Comparison of ENCODE assay signal across 7 cellular contexts in genomic region chr17:1718362-1719165, GRCh38. TPM values are rescaled to one million over a fixed set of nuclear protein-coding genes. Genes with fewer than 3 reads are reported as not detected.
DNase-seq lines count a peak whose midpoint lies in the region; ATAC-seq and TF ChIP-seq lines count a peak whose summit lies in the region.
"Had no signal": no experiment of that assay in that cellular context is flagged by ENCODE, and none has a peak within 500 bp of the region (broad histone marks: within the 10 kb centered on the region; RNA-seq: fewer than 3 reads in every experiment).

No MANE protein-coding gene starts in this region.

- TF ChIP-seq CTCF in left ventricle myocardium inferior (IDR thresholded peaks at IDR 0.05; ENCODE audit: borderline replicate concordance), result no peak

- H3K27ac Mint-ChIP-seq in activated T-cell treated with anti-CD3 and anti-CD28 coated beads, Interleukin-2, amount 50 U/mL, for 24 hours, result peak overlapping the region; percentile 100

- peak overlapping the region; percentile 92 for H3K4me3 Mint-ChIP-seq in activated T-cell treated with anti-CD3 and anti-CD28 coated beads, Interleukin-2, amount 50 U/mL, for 24 hours

- H3K9me3 ChIP-seq in left ventricle myocardium inferior (replicated peaks) (no peaks in the 10 kb centered on the region), thymus (ENCODE audit: control insufficient read depth) (no peaks in the 10 kb centered on the region)

- H3K4me1 ChIP-seq in left ventricle myocardium inferior (peaks cover 62% of the 10 kb centered on the region), thymus (ENCODE audit: control insufficient read depth, insufficient read depth, low read length) (peaks cover 23% of the 10 kb centered on the region)

- no peak overlapping the region for H3K4me3 ChIP-seq in left ventricle myocardium inferior
- H3K4me3 ChIP-seq in thymus (ENCODE audit: low read length), result no peak overlapping the region

- H3K9me3 Mint-ChIP-seq in activated T-cell treated with anti-CD3 and anti-CD28 coated beads, Interleukin-2, amount 50 U/mL, for 24 hours, result no peaks in the 10 kb centered on the region

- intact Hi-C loops in left ventricle myocardium inferior (cut with micrococcal nuclease), result no loop called here

- peaks cover 35% of the 10 kb centered on the region for H3K4me1 Mint-ChIP-seq in activated T-cell treated with anti-CD3 and anti-CD28 coated beads, Interleukin-2, amount 50 U/mL, for 24 hours (ENCODE audit: low read depth)

- H3K27ac ChIP-seq in left ventricle myocardium inferior (replicated peaks) (peak overlapping the region; percentile 100), thymus (ENCODE audit: low read depth) (peak overlapping the region; percentile 8)

- H3K27me3 Mint-ChIP-seq in activated T-cell treated with anti-CD3 and anti-CD28 coated beads, Interleukin-2, amount 50 U/mL, for 24 hours, result peaks cover 5% of the 10 kb centered on the region

- H3K36me3 Mint-ChIP-seq in activated T-cell treated with anti-CD3 and anti-CD28 coated beads, Interleukin-2, amount 50 U/mL, for 24 hours (ENCODE audit: low read depth), result peaks cover 6% of the 10 kb centered on the region

- no peak for DNase-seq in activated T-cell treated with anti-CD3 and anti-CD28 coated beads, Interleukin-2, amount 50 U/mL, for 24 hours
- no peak for DNase-seq in activated T-cell treated with anti-CD3 and anti-CD28 coated beads, Interleukin-2, amount 50 U/mL, for 1 hour
- no peak for DNase-seq in left ventricle myocardium inferior
- no peak for DNase-seq in SW 1271 (lab: John Stamatoyannopoulos, UW)
- DNase-seq: KG1 had no signal

- ATAC-seq in HG02642 (IDR thresholded peaks at IDR 0.05; ENCODE audit: poor library complexity, unreplicated experiment), result no peak

- 92% methylated on average over 19 of the region's 19 CpGs for WGBS in thymus

- H3K27me3 ChIP-seq in left ventricle myocardium inferior (ENCODE audit: low read depth), result no peaks in the 10 kb centered on the region
- peaks cover 19% of the 10 kb centered on the region for H3K27me3 ChIP-seq in thymus (ENCODE audit: control insufficient read depth, insufficient read depth)

- H3K36me3 ChIP-seq in left ventricle myocardium inferior, result peaks cover 8% of the 10 kb centered on the region
- no peaks in the 10 kb centered on the region for H3K36me3 ChIP-seq in thymus (ENCODE audit: control insufficient read depth, insufficient read depth)

RNA-seq across cellular contexts. Expression of gene WDR81, which starts 5.9 kb away (rescaled TPM):
- total RNA-seq in left ventricle myocardium inferior, result 9.3 TPM
- 27.0 TPM for polyA plus RNA-seq in thymus

RNA-seq across cellular contexts. Expression of gene TLCD2, which starts 8.4 kb away (rescaled TPM):
- total RNA-seq in left ventricle myocardium inferior, result 1.8 TPM
- polyA plus RNA-seq in thymus, result 1.5 TPM

RNA-seq across cellular contexts. Expression of gene SERPINF2, which starts 24.1 kb away (rescaled TPM):
- total RNA-seq in left ventricle myocardium inferior, result 0.33 TPM
- 31.0 TPM for polyA plus RNA-seq in thymus

RNA-seq across cellular contexts. Expression of gene PRPF8, which starts 33.9 kb away (rescaled TPM):
- total RNA-seq in left ventricle myocardium inferior, result 136 TPM
- polyA plus RNA-seq in thymus, result 86.2 TPM

RNA-seq across cellular contexts. Expression of gene SERPINF1, which starts 43.3 kb away (rescaled TPM):
- 122 TPM for total RNA-seq in left ventricle myocardium inferior
- 445 TPM for polyA plus RNA-seq in thymus
